Comparison of ENCODE assay signal across 16 cellular contexts in genomic region chr1:206512521-206513180, GRCh38. TPM values are rescaled to one million over a fixed set of nuclear protein-coding genes. Genes with fewer than 3 reads are reported as not detected.
A peak's percentile ranks its signal among the peaks of the same experiment; 100 is the strongest.
DNase-seq lines count a peak whose midpoint lies in the region; ATAC-seq and TF ChIP-seq lines count a peak whose summit lies in the region.
"Had no signal": no experiment of that assay in that cellular context is flagged by ENCODE, and none has a peak within 500 bp of the region (broad histone marks: within the 10 kb centered on the region; RNA-seq: fewer than 3 reads in every experiment).

No MANE protein-coding gene starts in this region.

- DNase-seq in cardiac muscle cell (ENCODE audit: low read depth in 1 of 2, low spot score in 1 of 2) (no peak), right atrium auricular region (ENCODE audit: low spot score) (no peak), fibroblast of lung (ENCODE audit: low read depth in 2 of 2) (no peak), prostate gland (ENCODE audit: low spot score) (no peak)
- no peak for DNase-seq in stimulated activated naive CD4-positive, alpha-beta T cell treated with Interleukin-2 at 50 U/mL for 16 hours (lab: John Stamatoyannopoulos, UW)
- DNase-seq: activated CD8-positive, alpha-beta memory T cell treated with anti-CD3 and anti-CD28 coated beads for 24 hours; CD8-positive, alpha-beta memory T cell; MV-4-11; stimulated activated CD4-positive, alpha-beta T cell treated with anti-CD3 and anti-CD28 coated beads, Interleukin-2, amount 100 ng/mL, for 24 hours; stimulated activated CD8-positive, alpha-beta memory T cell treated with anti-CD3 and anti-CD28 coated beads, Interleukin-4, amount 100 ng/mL, for 48 hours; WERI-Rb-1 had no signal

- intact Hi-C loops in prostate gland (cut with DNase I) = no loop called here

- H3K36me3 ChIP-seq in cardiac muscle cell (no peaks in the 10 kb centered on the region), right atrium auricular region (no peaks in the 10 kb centered on the region), fibroblast of lung (ENCODE audit: control insufficient read depth, insufficient read depth, low read length) (no peaks in the 10 kb centered on the region), prostate gland (no peaks in the 10 kb centered on the region)
- H3K36me3 ChIP-seq: WERI-Rb-1 had no signal

- H3K9me3 ChIP-seq in cardiac muscle cell (ENCODE audit: low read depth) (no peaks in the 10 kb centered on the region), right atrium auricular region (no peaks in the 10 kb centered on the region), fibroblast of lung (ENCODE audit: control insufficient read depth, insufficient read depth, low read depth, low read length) (no peaks in the 10 kb centered on the region), prostate gland (no peaks in the 10 kb centered on the region)
- H3K9me3 ChIP-seq: psoas muscle had no signal

- ATAC-seq in HG03565 (IDR thresholded peaks at IDR 0.05; ENCODE audit: unreplicated experiment) = no peak
- ATAC-seq in HG02571 (IDR thresholded peaks at IDR 0.05; ENCODE audit: unreplicated experiment) = no peak
- no peak for ATAC-seq in GM19395 (IDR thresholded peaks at IDR 0.05; ENCODE audit: unreplicated experiment)

- peak overlapping the region; percentile 63 for H3K4me2 ChIP-seq in fibroblast of lung (ENCODE audit: extremely low read depth, insufficient read depth, low read length)
- H3K4me2 ChIP-seq: GM23338 had no signal

- H3K79me2 ChIP-seq in fibroblast of lung (ENCODE audit: control insufficient read depth, insufficient read depth, low read length) = no peaks in the 10 kb centered on the region

- no peak overlapping the region for H3K9ac ChIP-seq in fibroblast of lung (ENCODE audit: insufficient read depth, low read length)

- TF ChIP-seq POLR2A in prostate gland (IDR thresholded peaks at IDR 0.05) = no peak

- 68% methylated on average over 11 of the region's 11 CpGs for WGBS in prostate gland

- H3K4me1 ChIP-seq in cardiac muscle cell (ENCODE audit: low read depth) (peaks cover 36% of the 10 kb centered on the region), right atrium auricular region (peaks cover 0 to 45% of the 10 kb centered on the region in 2 donors), fibroblast of lung (ENCODE audit: control insufficient read depth, extremely low read depth, insufficient read depth, low read length) (peaks cover 24% of the 10 kb centered on the region), prostate gland (replicated peaks) (no peaks in the 10 kb centered on the region)
- H3K4me1 ChIP-seq: psoas muscle had no signal

- H3K4me3 ChIP-seq in cardiac muscle cell (no peak overlapping the region), right atrium auricular region (no peak overlapping the region), fibroblast of lung (replicated peaks in 1 of 4; ENCODE audit: control extremely low read depth in 1 of 4, insufficient read depth in 1 of 4, low read depth in 3 of 4, low read length in 4 of 4) (no peak overlapping the region), prostate gland (no peak overlapping the region)
- H3K4me3 ChIP-seq: GM23338, psoas muscle had no signal

- H2AFZ ChIP-seq in fibroblast of lung (ENCODE audit: low read length) = peak overlapping the region; percentile 40
- H2AFZ ChIP-seq: GM23338 had no signal

- H3K27ac ChIP-seq in cardiac muscle cell = peak overlapping the region; percentile 43
- peak overlapping the region in 1 of 2 donors; percentile 55 for H3K27ac ChIP-seq in right atrium auricular region
- peak overlapping the region; percentile 46 for H3K27ac ChIP-seq in fibroblast of lung (ENCODE audit: insufficient read depth, low read length)
- H3K27ac ChIP-seq in prostate gland = peak overlapping the region; percentile 43 to 61
- H3K27ac ChIP-seq: psoas muscle, WERI-Rb-1 had no signal

- TF ChIP-seq CTCF in cardiac muscle cell (IDR thresholded peaks at IDR 0.05; ENCODE audit: low read depth, low read length) (no peak), right atrium auricular region (IDR thresholded peaks at IDR 0.05) (no peak), fibroblast of lung (conservative IDR thresholded peaks at IDR 0.05 in 1 of 2, IDR thresholded peaks at IDR 0.05 in 1 of 2; ENCODE audit: low read depth in 1 of 2, low read length in 2 of 2) (no peak), prostate gland (IDR thresholded peaks at IDR 0.05) (no peak)

- H3K27me3 ChIP-seq in cardiac muscle cell = no peaks in the 10 kb centered on the region
- no peaks in the 10 kb centered on the region for H3K27me3 ChIP-seq in right atrium auricular region
- no peaks in the 10 kb centered on the region for H3K27me3 ChIP-seq in fibroblast of lung (ENCODE audit: control insufficient read depth, insufficient read depth, low read length)
- no peaks in the 10 kb centered on the region for H3K27me3 ChIP-seq in prostate gland (replicated peaks; ENCODE audit: insufficient read depth)

- H4K20me1 ChIP-seq in fibroblast of lung (ENCODE audit: control insufficient read depth, extremely low read depth, insufficient read depth, low read length) = no peaks in the 10 kb centered on the region

RNA-seq across cellular contexts. Expression of gene RASSF5, which starts 5.3 kb away (rescaled TPM):
- 45.3 and 50.7 TPM in 2 replicates for total RNA-seq in cardiac muscle cell
- 40.9 and 42.0 TPM in 2 replicates for polyA plus RNA-seq in cardiac muscle cell
- total RNA-seq in right atrium auricular region = 10 to 100 TPM in 1 of 2 donors, 1 to 10 TPM in 1; 9.9 to 17.5 TPM
- 1.8 and 3.0 TPM in 2 replicates for total RNA-seq in fibroblast of lung
- polyA plus RNA-seq in fibroblast of lung = 1.3 and 2.2 TPM in 2 replicates
- 1.2 and 3.0 TPM in 2 replicates for polyA plus RNA-seq in fibroblast of lung (2012)
- polyA minus RNA-seq in fibroblast of lung (ENCODE audit: low replicate concordance) = 2.9 and 4.9 TPM in 2 replicates
- 10 to 100 TPM; 22.2 to 42.5 TPM for total RNA-seq in prostate gland

RNA-seq across cellular contexts. Expression of gene IKBKE, which starts 42.4 kb away (rescaled TPM):
- total RNA-seq in cardiac muscle cell = 22.8 and 24.7 TPM in 2 replicates
- polyA plus RNA-seq in cardiac muscle cell = 13.6 and 27.0 TPM in 2 replicates
- total RNA-seq in right atrium auricular region = 1 to 10 TPM; 1.3 to 3.2 TPM
- total RNA-seq in fibroblast of lung = 9.6 and 10.0 TPM in 2 replicates
- 12.4 and 13.1 TPM in 2 replicates for polyA plus RNA-seq in fibroblast of lung
- polyA plus RNA-seq in fibroblast of lung (2012) = 14.2 and 16.1 TPM in 2 replicates
- polyA minus RNA-seq in fibroblast of lung (ENCODE audit: low replicate concordance) = 12.0 and 30.6 TPM in 2 replicates
- 1 to 10 TPM; 3.6 to 6.1 TPM for total RNA-seq in prostate gland
